Comparison of ENCODE assay signal across 8 cellular contexts in genomic region chr12:109995703-109996482, GRCh38. TPM values are rescaled to one million over a fixed set of nuclear protein-coding genes. Genes with fewer than 3 reads are reported as not detected.
DNase-seq lines count a peak whose midpoint lies in the region; ATAC-seq and TF ChIP-seq lines count a peak whose summit lies in the region.

A gene with protein sequence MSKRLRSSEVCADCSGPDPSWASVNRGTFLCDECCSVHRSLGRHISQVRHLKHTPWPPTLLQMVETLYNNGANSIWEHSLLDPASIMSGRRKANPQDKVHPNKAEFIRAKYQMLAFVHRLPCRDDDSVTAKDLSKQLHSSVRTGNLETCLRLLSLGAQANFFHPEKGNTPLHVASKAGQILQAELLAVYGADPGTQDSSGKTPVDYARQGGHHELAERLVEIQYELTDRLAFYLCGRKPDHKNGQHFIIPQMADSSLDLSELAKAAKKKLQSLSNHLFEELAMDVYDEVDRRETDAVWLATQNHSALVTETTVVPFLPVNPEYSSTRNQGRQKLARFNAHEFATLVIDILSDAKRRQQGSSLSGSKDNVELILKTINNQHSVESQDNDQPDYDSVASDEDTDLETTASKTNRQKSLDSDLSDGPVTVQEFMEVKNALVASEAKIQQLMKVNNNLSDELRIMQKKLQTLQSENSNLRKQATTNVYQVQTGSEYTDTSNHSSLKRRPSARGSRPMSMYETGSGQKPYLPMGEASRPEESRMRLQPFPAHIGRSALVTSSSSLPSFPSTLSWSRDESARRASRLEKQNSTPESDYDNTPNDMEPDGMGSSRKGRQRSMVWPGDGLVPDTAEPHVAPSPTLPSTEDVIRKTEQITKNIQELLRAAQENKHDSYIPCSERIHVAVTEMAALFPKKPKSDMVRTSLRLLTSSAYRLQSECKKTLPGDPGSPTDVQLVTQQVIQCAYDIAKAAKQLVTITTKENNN (minus strand): TSS chr12:109996368. CDS start chr12:109996224, 144 bp downstream.

- peaks cover 0 to 5% (median 2%) of the 10 kb centered on the region in 4 donors for H3K36me3 ChIP-seq in liver (ENCODE audit: control insufficient read depth in 4 of 4, insufficient read depth in 3 of 4, low read depth in 1 of 4, low read length in 3 of 4)

- peaks cover 0 to 38% (median 23%) of the 10 kb centered on the region in 4 donors for H3K4me1 ChIP-seq in liver (ENCODE audit: control insufficient read depth in 4 of 4, insufficient read depth in 4 of 4, low read length in 3 of 4)

- peaks cover 54% of the 10 kb centered on the region for H3K4me1 Mint-ChIP-seq in activated CD4-positive, alpha-beta memory T cell treated with anti-CD3 and anti-CD28 coated beads for 36 hours (ENCODE audit: low read depth)

- peak within 1 kb of the TSS; percentile 86 to 94 (median 92) for H3K4me3 ChIP-seq in liver (ENCODE audit: low read depth in 1 of 3, low read length in 3 of 3)

- no peaks in the 10 kb centered on the region for H3K27me3 ChIP-seq in liver (ENCODE audit: control insufficient read depth in 4 of 4, insufficient read depth in 4 of 4, low read length in 3 of 4)

- intact Hi-C loops in activated CD4-positive, alpha-beta memory T cell treated with anti-CD3 and anti-CD28 coated beads for 36 hours (cut with micrococcal nuclease): loop anchor here (1.0 to 10.0 kb wide), 5 partner anchors 9 to 589 kb away; partner anchors contain the start of genes ATP2A2, C12orf76 and PPTC7

- ATAC-seq in GM19452 (IDR thresholded peaks at IDR 0.05; ENCODE audit: unreplicated experiment): peak; percentile 60

- peak; percentile 90 for DNase-seq in HK-2 (ENCODE audit: unreplicated experiment)
- DNase-seq in NCI-H82 treated with DMSO at 0.1 percent for 48 hours (lab: John Stamatoyannopoulos, UW; ENCODE audit: unreplicated experiment): peak; percentile 60
- peak; percentile 97 for DNase-seq in activated CD4-positive, alpha-beta memory T cell treated with anti-CD3 and anti-CD28 coated beads for 36 hours
- DNase-seq in dermis microvascular lymphatic vessel endothelial cell (ENCODE audit: low read depth in 2 of 2): peak; percentile 77 to 90
- DNase-seq in stimulated activated CD4-positive, alpha-beta T cell treated with anti-CD3 and anti-CD28 coated beads, Interleukin-4, amount 100 ng/mL, for 1 hour: peak; percentile 92

- WGBS in liver: under 1% methylated on average over 63 of the region's 63 CpGs

- CTCF ChIA-PET in activated CD4-positive, alpha-beta memory T cell treated with anti-CD3 and anti-CD28 coated beads for 36 hours (lab: Charles Lee): interaction anchor here (1.2 to 1.5 kb wide), 2 partner anchors 128 to 151 kb away, joined by 3 read pairs; partner anchors contain the start of gene IFT81

- TF ChIP-seq RAD21 in liver (IDR thresholded peaks at IDR 0.05): peak in 1 of 2 donors; percentile 42

- H3K27me3 Mint-ChIP-seq in activated CD4-positive, alpha-beta memory T cell treated with anti-CD3 and anti-CD28 coated beads for 36 hours: no peaks in the 10 kb centered on the region

- peak within 1 kb of the TSS; percentile 95 for H3K27ac Mint-ChIP-seq in activated CD4-positive, alpha-beta memory T cell treated with anti-CD3 and anti-CD28 coated beads for 36 hours

- POLR2A ChIA-PET in activated CD4-positive, alpha-beta memory T cell treated with anti-CD3 and anti-CD28 coated beads for 36 hours (lab: Charles Lee): interaction anchor here (0.9 to 1.6 kb wide), 5 partner anchors 9 to 28 kb away, joined by 3 to 4 read pairs (median 3); no protein-coding TSS in a partner anchor

- H3K27ac ChIP-seq in C4-2B (peak within 1 kb of the TSS; percentile 76), liver (ENCODE audit: low read depth in 1 of 2, low read length in 2 of 2) (peak within 1 kb of the TSS; percentile 82 to 88)

- H3K9me3 ChIP-seq in liver (ENCODE audit: control insufficient read depth in 4 of 4, low read length in 3 of 4): no peaks in the 10 kb centered on the region

- peak within 1 kb of the TSS; percentile 66 to 92 for H3K9ac ChIP-seq in liver (ENCODE audit: low read depth in 1 of 2, low read length in 2 of 2)

- peak within 1 kb of the TSS; percentile 96 for H3K4me3 Mint-ChIP-seq in activated CD4-positive, alpha-beta memory T cell treated with anti-CD3 and anti-CD28 coated beads for 36 hours

- no peaks in the 10 kb centered on the region for H3K9me3 Mint-ChIP-seq in activated CD4-positive, alpha-beta memory T cell treated with anti-CD3 and anti-CD28 coated beads for 36 hours

- peaks cover 7% of the 10 kb centered on the region for H3K36me3 Mint-ChIP-seq in activated CD4-positive, alpha-beta memory T cell treated with anti-CD3 and anti-CD28 coated beads for 36 hours

- TF ChIP-seq CTCF in C4-2B (conservative IDR thresholded peaks at IDR 0.05) (no peak), liver (IDR thresholded peaks at IDR 0.05; ENCODE audit: low read depth, low read length, missing input control) (no peak)

TF ChIP-seq in liver, 16 proteins besides CTCF, POLR2A, EP300 and RAD21:
- no peak for TF ChIP-seq EGR1 (IDR thresholded peaks at IDR 0.05; ENCODE audit: low read depth in 2 of 2)
- TF ChIP-seq MAX (IDR thresholded peaks at IDR 0.05): no peak
- no peak for TF ChIP-seq HNF4G (IDR thresholded peaks at IDR 0.05)
- peak; percentile 39 for TF ChIP-seq NR2F2 (IDR thresholded peaks at IDR 0.05)
- TF ChIP-seq RXRA (IDR thresholded peaks at IDR 0.05): peak in 1 of 2 donors; percentile 16
- TF ChIP-seq TAF1 (conservative IDR thresholded peaks at IDR 0.05): no peak
- TF ChIP-seq FOXA1 (IDR thresholded peaks at IDR 0.05): no peak
- TF ChIP-seq, protein P1, sequence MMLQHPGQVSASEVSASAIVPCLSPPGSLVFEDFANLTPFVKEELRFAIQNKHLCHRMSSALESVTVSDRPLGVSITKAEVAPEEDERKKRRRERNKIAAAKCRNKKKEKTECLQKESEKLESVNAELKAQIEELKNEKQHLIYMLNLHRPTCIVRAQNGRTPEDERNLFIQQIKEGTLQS (IDR thresholded peaks at IDR 0.05): no peak
- peak; percentile 27 for TF ChIP-seq SP1 (IDR thresholded peaks at IDR 0.05)
- TF ChIP-seq REST (IDR thresholded peaks at IDR 0.05): no peak
- TF ChIP-seq FOXA2 (IDR thresholded peaks at IDR 0.05): no peak
- peak in 1 of 2 donors; percentile 17 for TF ChIP-seq HNF4A (conservative IDR thresholded peaks at IDR 0.05)
- peak; percentile 100 for TF ChIP-seq YY1 (IDR thresholded peaks at IDR 0.05)
- peak; percentile 46 to 85 for TF ChIP-seq GABPA (IDR thresholded peaks at IDR 0.05 in 1 of 2, conservative IDR thresholded peaks at IDR 0.05 in 1 of 2)

RNA-seq across cellular contexts. Expression of the gene that starts here (rescaled TPM):
- 10 to 100 TPM; 52.1 to 56.7 TPM for total RNA-seq in activated CD4-positive, alpha-beta memory T cell treated with anti-CD3 and anti-CD28 coated beads for 36 hours
- total RNA-seq in dermis microvascular lymphatic vessel endothelial cell (28.6 and 35.1 TPM in 2 replicates), liver (10 to 100 TPM; 22.2 to 30.4 TPM)
- polyA plus RNA-seq in liver: 10 to 100 TPM in 1 of 2 donors, 1 to 10 TPM in 1; 6.7 to 11.1 TPM

Comparison
In these comparisons a context has a peak if more than half of its experiments do, and no peak if none do; other contexts are left out.
1. Peak in every context shown above with its lines: DNase-seq, ATAC-seq, H3K4me3 ChIP-seq and H3K27ac ChIP-seq.